1 cellular context compared by ENCODE assay signal in the genomic region with DNA sequence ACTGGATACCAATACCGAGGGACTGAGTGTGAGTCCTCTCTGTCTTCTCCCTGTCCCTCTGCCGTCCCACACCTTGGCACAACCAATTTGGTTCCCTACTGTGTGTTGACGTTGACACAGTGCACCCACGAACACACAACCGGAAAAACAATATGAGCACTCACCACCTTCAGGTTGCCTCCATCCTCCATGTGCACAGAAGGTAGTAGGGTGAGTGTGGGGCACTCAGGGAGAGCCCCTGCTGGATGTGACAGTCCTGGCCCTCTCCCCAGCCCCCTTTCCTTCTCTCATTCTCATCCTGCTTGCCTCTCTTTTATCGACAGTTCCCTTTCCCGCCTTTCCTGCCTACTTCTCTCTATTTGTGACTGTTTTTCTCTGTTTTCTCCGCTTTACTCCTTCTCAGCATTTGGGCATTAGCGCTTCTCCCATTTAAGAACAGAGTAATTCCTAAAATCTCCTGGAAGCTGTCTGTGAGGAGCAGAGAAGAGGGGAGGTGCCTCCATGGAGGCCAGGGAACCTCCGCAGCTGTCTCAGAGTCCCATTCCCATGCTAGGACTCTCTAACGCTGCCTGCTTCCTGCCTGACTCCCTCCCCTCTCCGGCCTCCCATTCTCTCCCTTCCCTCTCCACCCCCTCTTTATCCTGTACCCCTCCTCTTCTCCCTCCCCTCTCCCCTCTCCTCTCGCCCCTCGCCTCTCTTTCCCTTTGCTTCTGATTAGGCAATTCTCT.
TF ChIP-seq lines count a peak whose summit lies in the region.

No MANE protein-coding gene starts in this region.

TF ChIP-seq in GM23338, 12 proteins besides CTCF, POLR2A, EP300 and RAD21 (continued from another document):
- TF ChIP-seq, protein P1, sequence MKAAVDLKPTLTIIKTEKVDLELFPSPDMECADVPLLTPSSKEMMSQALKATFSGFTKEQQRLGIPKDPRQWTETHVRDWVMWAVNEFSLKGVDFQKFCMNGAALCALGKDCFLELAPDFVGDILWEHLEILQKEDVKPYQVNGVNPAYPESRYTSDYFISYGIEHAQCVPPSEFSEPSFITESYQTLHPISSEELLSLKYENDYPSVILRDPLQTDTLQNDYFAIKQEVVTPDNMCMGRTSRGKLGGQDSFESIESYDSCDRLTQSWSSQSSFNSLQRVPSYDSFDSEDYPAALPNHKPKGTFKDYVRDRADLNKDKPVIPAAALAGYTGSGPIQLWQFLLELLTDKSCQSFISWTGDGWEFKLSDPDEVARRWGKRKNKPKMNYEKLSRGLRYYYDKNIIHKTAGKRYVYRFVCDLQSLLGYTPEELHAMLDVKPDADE (IDR thresholded peaks at IDR 0.05): no peak
TF ChIP-seq in GM23338: peak in this region for 0.
